In the genomic region with DNA sequence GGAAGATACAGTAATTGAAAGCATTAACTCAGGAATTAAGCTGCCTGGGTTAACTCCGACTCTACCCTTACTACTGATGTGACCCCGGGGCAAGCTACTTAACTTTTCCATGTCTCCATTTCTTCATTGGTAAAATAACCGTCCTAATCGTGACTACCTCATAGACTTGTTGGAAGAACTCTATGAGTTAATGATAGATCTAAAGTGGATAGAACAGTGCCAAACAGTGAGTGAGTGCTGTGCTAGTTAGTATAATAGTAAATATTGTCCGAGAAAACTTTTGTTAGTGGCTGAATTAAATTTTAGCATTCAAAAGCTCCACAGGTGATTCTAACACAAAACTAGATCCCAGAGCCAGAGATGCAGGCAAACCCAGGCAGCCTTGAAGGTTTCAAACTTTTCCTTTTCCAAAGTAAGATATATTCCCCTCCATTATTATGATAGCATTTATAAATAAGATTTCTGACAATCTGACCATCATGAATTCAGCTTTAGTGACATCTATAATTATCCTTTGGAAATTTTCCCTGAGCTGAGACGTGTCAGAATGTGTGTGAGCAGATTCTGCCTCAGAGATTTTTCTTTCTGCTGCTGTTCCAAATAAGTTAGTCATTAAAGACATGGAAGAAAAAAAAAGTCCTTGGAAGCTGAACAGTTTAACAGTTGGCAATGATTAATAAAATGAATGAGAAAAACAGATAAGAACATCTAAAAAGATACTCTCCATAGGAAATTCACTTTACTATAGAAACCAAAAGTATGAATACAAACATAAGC, we compare ENCODE assay signal across 23 cellular contexts.
"Had no signal": no experiment of that assay in that cellular context is flagged by ENCODE, and none has a peak within 500 bp of the region (broad histone marks: within the 10 kb centered on the region; RNA-seq: fewer than 3 reads in every experiment).

No MANE protein-coding gene starts in this region.

- H3K9me3 Mint-ChIP-seq: memory B cell had no signal

- H3K4me3 Mint-ChIP-seq: activated B cell treated with CpG ODN at 0.5 μM for 24 hours; activated CD4-positive, alpha-beta memory T cell treated with anti-CD3 and anti-CD28 coated beads for 36 hours; activated T-helper 1 cell treated with anti-CD3 and anti-CD28 coated beads, Interleukin-12 subunit alpha, Interleukin-12 subunit beta, Interleukin-2, Interleukin-4 antibody, amounts not matched to agents 30 ng/mL and 10 ng/mL and 1 ng/mL, durations not matched to agents 14 hours and 24 hours and 36 hours; memory B cell; naive B cell; stimulated activated naive CD8-positive, alpha-beta T cell treated with anti-CD3 and anti-CD28 coated beads, Interleukin-15, Interleukin-2, amounts not matched to agents 100 ng/mL and 50 ng/mL, for 24 hours; T-cell had no signal

- H3K27ac Mint-ChIP-seq: activated B cell treated with CpG ODN at 0.5 μM for 24 hours; activated CD4-positive, alpha-beta memory T cell treated with anti-CD3 and anti-CD28 coated beads for 36 hours; activated naive CD4-positive, alpha-beta T cell treated with anti-CD3 and anti-CD28 coated beads, Interleukin-2, amount 50 U/mL, for 72 hours; activated T-helper 1 cell treated with anti-CD3 and anti-CD28 coated beads, Interleukin-12 subunit alpha, Interleukin-12 subunit beta, Interleukin-2, Interleukin-4 antibody, amounts not matched to agents 30 ng/mL and 10 ng/mL and 1 ng/mL, durations not matched to agents 14 hours and 24 hours and 36 hours; memory B cell; naive B cell; stimulated activated naive CD8-positive, alpha-beta T cell treated with anti-CD3 and anti-CD28 coated beads, Interleukin-15, Interleukin-2, amounts not matched to agents 100 ng/mL and 50 ng/mL, for 24 hours; T-cell had no signal

- ATAC-seq: activated naive CD4-positive, alpha-beta T cell treated with anti-CD3 and anti-CD28 coated beads, Interleukin-2, amount 50 U/mL, for 72 hours; mucosa of descending colon; T-cell had no signal

- H3K27me3 Mint-ChIP-seq: activated B cell treated with CpG ODN at 0.5 μM for 24 hours; activated CD4-positive, alpha-beta memory T cell treated with anti-CD3 and anti-CD28 coated beads for 36 hours; memory B cell; naive B cell; stimulated activated naive CD8-positive, alpha-beta T cell treated with anti-CD3 and anti-CD28 coated beads, Interleukin-15, Interleukin-2, amounts not matched to agents 100 ng/mL and 50 ng/mL, for 24 hours; T-cell had no signal

- DNase-seq: activated B cell treated with CpG ODN at 0.5 μM for 24 hours; activated CD4-positive, alpha-beta memory T cell treated with anti-CD3 and anti-CD28 coated beads for 36 hours; activated CD4-positive, alpha-beta T cell treated with anti-CD3 and anti-CD28 coated beads for 4 hours; activated gamma-delta T cell treated with Interleukin-2 at 50 U/mL for 16 hours; activated T-cell treated with anti-CD3 and anti-CD28 coated beads for 4 hours; adrenal gland; cerebellar nuclear complex; cortex of kidney; effector CD4-positive, alpha-beta T cell; mucosa of descending colon; naive B cell; retina; T-cell; trophoblast cell had no signal

- H3K9me3 ChIP-seq: adrenal gland, esophagus muscularis mucosa, mucosa of descending colon had no signal

- H3K9ac ChIP-seq: parathyroid adenoma had no signal

- H3K36me3 Mint-ChIP-seq: activated CD4-positive, alpha-beta memory T cell treated with anti-CD3 and anti-CD28 coated beads for 36 hours; activated naive CD4-positive, alpha-beta T cell treated with anti-CD3 and anti-CD28 coated beads, Interleukin-2, amount 50 U/mL, for 72 hours; memory B cell; naive B cell; T-cell had no signal

- H3K4me1 Mint-ChIP-seq: activated B cell treated with CpG ODN at 0.5 μM for 24 hours, memory B cell, naive B cell, T-cell had no signal

- FAIRE-seq: astrocyte, bronchial epithelial cell, islet of Langerhans had no signal

- H3K4me1 ChIP-seq: adrenal gland, parathyroid adenoma had no signal

- H2AFZ ChIP-seq: parathyroid adenoma had no signal

- H3K4me3 ChIP-seq: adrenal gland, esophagus muscularis mucosa, mucosa of descending colon had no signal

- H3K36me3 ChIP-seq: adrenal gland, esophagus muscularis mucosa had no signal

- H3K27ac ChIP-seq: adrenal gland, esophagus muscularis mucosa, parathyroid adenoma had no signal

- H3K79me2 ChIP-seq: parathyroid adenoma had no signal

- H3K27me3 ChIP-seq: adrenal gland, esophagus muscularis mucosa had no signal
